1 cellular context compared by ENCODE assay signal in the genomic region with DNA sequence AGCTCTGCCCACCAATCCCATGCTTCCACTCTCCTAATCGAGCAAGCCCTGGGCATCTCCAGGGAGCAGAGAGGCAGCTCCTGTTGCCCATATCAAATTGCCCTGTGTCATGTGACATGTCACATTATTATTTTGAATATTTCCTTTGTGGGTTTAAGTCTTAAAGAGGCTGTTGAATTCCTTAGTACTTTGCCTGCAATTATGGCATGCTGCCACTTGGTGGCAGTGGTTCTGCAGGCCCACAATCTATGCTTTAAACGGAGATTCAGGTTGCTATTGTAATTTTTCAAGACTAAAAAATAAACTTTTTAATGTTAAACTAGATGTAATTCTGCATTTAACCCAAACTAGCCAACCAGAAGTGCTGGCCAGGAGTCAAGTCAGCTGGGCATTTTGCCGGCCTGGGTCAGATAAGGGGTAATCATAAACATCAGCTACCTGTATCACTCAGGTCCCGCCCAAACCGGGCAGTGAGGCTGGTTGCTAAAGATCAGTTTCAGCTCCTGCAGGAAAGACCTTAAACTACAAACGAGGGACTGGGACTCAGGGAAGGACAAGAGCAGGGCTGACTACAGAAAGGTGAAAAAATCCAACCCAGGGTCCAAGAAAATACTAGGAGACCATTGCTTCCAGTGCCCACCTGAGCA.
TF ChIP-seq lines count a peak whose summit lies in the region.

No MANE protein-coding gene starts in this region.

TF ChIP-seq in Ishikawa, 13 proteins besides CTCF, POLR2A, EP300 and RAD21 (continued from another document):
- TF ChIP-seq, protein P1, sequence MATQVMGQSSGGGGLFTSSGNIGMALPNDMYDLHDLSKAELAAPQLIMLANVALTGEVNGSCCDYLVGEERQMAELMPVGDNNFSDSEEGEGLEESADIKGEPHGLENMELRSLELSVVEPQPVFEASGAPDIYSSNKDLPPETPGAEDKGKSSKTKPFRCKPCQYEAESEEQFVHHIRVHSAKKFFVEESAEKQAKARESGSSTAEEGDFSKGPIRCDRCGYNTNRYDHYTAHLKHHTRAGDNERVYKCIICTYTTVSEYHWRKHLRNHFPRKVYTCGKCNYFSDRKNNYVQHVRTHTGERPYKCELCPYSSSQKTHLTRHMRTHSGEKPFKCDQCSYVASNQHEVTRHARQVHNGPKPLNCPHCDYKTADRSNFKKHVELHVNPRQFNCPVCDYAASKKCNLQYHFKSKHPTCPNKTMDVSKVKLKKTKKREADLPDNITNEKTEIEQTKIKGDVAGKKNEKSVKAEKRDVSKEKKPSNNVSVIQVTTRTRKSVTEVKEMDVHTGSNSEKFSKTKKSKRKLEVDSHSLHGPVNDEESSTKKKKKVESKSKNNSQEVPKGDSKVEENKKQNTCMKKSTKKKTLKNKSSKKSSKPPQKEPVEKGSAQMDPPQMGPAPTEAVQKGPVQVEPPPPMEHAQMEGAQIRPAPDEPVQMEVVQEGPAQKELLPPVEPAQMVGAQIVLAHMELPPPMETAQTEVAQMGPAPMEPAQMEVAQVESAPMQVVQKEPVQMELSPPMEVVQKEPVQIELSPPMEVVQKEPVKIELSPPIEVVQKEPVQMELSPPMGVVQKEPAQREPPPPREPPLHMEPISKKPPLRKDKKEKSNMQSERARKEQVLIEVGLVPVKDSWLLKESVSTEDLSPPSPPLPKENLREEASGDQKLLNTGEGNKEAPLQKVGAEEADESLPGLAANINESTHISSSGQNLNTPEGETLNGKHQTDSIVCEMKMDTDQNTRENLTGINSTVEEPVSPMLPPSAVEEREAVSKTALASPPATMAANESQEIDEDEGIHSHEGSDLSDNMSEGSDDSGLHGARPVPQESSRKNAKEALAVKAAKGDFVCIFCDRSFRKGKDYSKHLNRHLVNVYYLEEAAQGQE (IDR thresholded peaks at IDR 0.05; ENCODE audit: low read depth): no peak
TF ChIP-seq in Ishikawa: peak in this region for 1.
